14 cellular contexts compared by ENCODE assay signal in the genomic region with DNA sequence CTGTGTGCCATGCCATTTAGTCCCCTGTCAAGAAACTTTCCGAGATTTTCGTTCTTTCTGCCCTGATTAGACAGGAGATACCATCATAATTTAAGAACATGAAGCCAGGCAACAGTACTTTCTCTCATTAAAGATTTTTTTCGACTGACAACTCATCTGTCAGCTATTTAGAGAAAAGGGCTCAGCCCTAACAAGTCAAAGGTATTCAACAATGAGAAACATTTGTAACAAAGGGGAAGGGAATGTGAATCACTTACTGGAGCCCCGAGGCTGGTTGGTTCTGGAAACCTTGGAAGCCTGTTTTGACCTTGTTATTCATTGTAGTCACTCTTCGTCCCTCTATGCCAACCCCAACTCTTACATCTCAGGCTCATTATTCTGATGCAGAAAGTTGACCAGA.
A peak's percentile ranks its signal among the peaks of the same experiment; 100 is the strongest.
DNase-seq lines count a peak whose midpoint lies in the region; ATAC-seq, FAIRE-seq and TF ChIP-seq lines count a peak whose summit lies in the region.
"Had no signal": no experiment of that assay in that cellular context is flagged by ENCODE, and none has a peak within 500 bp of the region (broad histone marks: within the 10 kb centered on the region; RNA-seq: fewer than 3 reads in every experiment).

No MANE protein-coding gene starts in this region.

- no peak for TF ChIP-seq CTCF in smooth muscle cell (IDR thresholded peaks at IDR 0.05; ENCODE audit: borderline replicate concordance, insufficient read depth, poor library complexity, severe bottlenecking)

- DNase-seq in H54 (ENCODE audit: insufficient read length, low spot score): peak; percentile 52
- DNase-seq in SW 1271 (lab: John Stamatoyannopoulos, UW): peak; percentile 66 to 90
- DNase-seq in fibroblast of peridontal ligament (ENCODE audit: extremely low read depth): peak; percentile 87
- no peak for DNase-seq in smooth muscle cell (lab: John Stamatoyannopoulos, UW; ENCODE audit: unreplicated experiment)
- DNase-seq in H7: no peak
- DNase-seq: activated CD8-positive, alpha-beta memory T cell treated with anti-CD3 and anti-CD28 coated beads for 24 hours; endodermal cell; left cardiac atrium; NCI-H774; stimulated activated CD4-positive, alpha-beta T cell treated with anti-CD3 and anti-CD28 coated beads, Interleukin-2, amount 100 ng/mL, for 48 hours had no signal

- H3K27me3 ChIP-seq in smooth muscle cell (ENCODE audit: low read depth): no peaks in the 10 kb centered on the region
- H3K27me3 ChIP-seq in H7 (ENCODE audit: control insufficient read depth, insufficient read depth, low read length): no peaks in the 10 kb centered on the region
- H3K27me3 ChIP-seq: neutrophil had no signal

- no peak overlapping the region for H3K4me2 ChIP-seq in smooth muscle cell

- H3K9me3 ChIP-seq in smooth muscle cell (replicated peaks; ENCODE audit: low read depth): no peaks in the 10 kb centered on the region
- H3K9me3 ChIP-seq: neutrophil had no signal

- ATAC-seq in GM18505 (IDR thresholded peaks at IDR 0.05; ENCODE audit: unreplicated experiment) (no peak), HG03280 (IDR thresholded peaks at IDR 0.05; ENCODE audit: unreplicated experiment) (no peak), HG03521 (IDR thresholded peaks at IDR 0.05; ENCODE audit: unreplicated experiment) (no peak)
- ATAC-seq: left cardiac atrium had no signal

- peak; percentile 75 for FAIRE-seq in H54 (lab: Jason Lieb, UNC)

- TF ChIP-seq POLR2A in H54 (IDR thresholded peaks at IDR 0.05; ENCODE audit: low read depth, low read length) (no peak), GM18505 (IDR thresholded peaks at IDR 0.05; ENCODE audit: borderline replicate concordance, extremely low read depth, insufficient read depth, insufficient read length) (no peak)

- H3K79me2 ChIP-seq in smooth muscle cell (ENCODE audit: low read depth): no peaks in the 10 kb centered on the region

- peaks cover 3% of the 10 kb centered on the region for H3F3A ChIP-seq in smooth muscle cell (ENCODE audit: low read depth)

- peak overlapping the region; percentile 73 for H3K27ac ChIP-seq in smooth muscle cell (ENCODE audit: low read depth)
- H3K27ac ChIP-seq: neutrophil had no signal

- H4K20me1 ChIP-seq in smooth muscle cell (ENCODE audit: low read depth): no peaks in the 10 kb centered on the region

- H3K36me3 ChIP-seq in smooth muscle cell (ENCODE audit: low read depth) (no peaks in the 10 kb centered on the region), H7 (replicated peaks; ENCODE audit: control insufficient read depth, insufficient read depth, low read length) (no peaks in the 10 kb centered on the region)
- H3K36me3 ChIP-seq: neutrophil had no signal

- H2AFZ ChIP-seq in smooth muscle cell (ENCODE audit: low read depth): no peak overlapping the region

- WGBS in smooth muscle cell (ENCODE audit: low lambda C conversion rate): 59% methylated on average over 5 of the region's 5 CpGs

- H3K4me3 ChIP-seq in smooth muscle cell: no peak overlapping the region
- no peak overlapping the region for H3K4me3 ChIP-seq in H7 (ENCODE audit: insufficient read depth, low read depth, low read length)

- peaks cover 15% of the 10 kb centered on the region for H3K4me1 ChIP-seq in smooth muscle cell (ENCODE audit: low read depth)

- H3K9ac ChIP-seq in smooth muscle cell (ENCODE audit: low read depth): no peak overlapping the region

Comparison
In these comparisons a context has a peak if more than half of its experiments do, and no peak if none do; other contexts are left out.
1. DNase-seq: peak in H54 (single experiment), SW 1271 (2 of 2) and fibroblast of peridontal ligament (single experiment); none in smooth muscle cell (single experiment) and H7 (single experiment).